In the genomic region with DNA sequence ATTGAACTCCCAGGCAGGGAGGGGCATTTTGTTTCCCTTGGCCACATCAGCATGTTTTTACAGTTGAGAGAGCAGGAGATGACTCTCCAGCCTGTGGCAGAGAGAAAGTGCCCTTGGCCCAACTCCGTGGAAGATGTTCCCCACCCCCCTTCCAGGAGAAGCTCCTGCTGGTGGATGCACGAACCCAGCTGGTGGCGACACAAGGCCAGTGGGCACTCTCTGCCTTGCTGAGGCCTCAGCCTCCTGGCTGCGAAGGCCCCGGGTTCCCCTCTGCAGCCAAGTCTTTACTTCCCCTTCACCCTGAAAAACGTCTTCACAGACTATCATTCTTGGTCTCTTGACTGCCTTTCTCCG, we compare ENCODE assay signal across 13 cellular contexts.
DNase-seq lines count a peak whose midpoint lies in the region; ATAC-seq and TF ChIP-seq lines count a peak whose summit lies in the region.
"Had no signal": no experiment of that assay in that cellular context is flagged by ENCODE, and none has a peak within 500 bp of the region (broad histone marks: within the 10 kb centered on the region; RNA-seq: fewer than 3 reads in every experiment).

No MANE protein-coding gene starts in this region.

- peaks cover 0 to 5% (median 0%) of the 10 kb centered on the region in 5 donors for H3K36me3 Mint-ChIP-seq in naive thymus-derived CD4-positive, alpha-beta T cell
- H3K36me3 Mint-ChIP-seq in nephron progenitor cell (ENCODE audit: low read depth), result no peaks in the 10 kb centered on the region
- H3K36me3 Mint-ChIP-seq in activated CD4-positive, alpha-beta T cell treated with anti-CD3 and anti-CD28 coated beads for 36 hours (ENCODE audit: low read depth), result no peaks in the 10 kb centered on the region

- DNase-seq in AG20443 (ENCODE audit: low spot score) (peak; percentile 64), NOMO-1 (lab: John Stamatoyannopoulos, UW; ENCODE audit: unreplicated experiment in 2 of 2) (peak; percentile 54 to 89), fibroblast of mammary gland (ENCODE audit: low read depth) (peak; percentile 50), nephron progenitor cell (no peak), A673 (ENCODE audit: low spot score) (no peak)
- DNase-seq in naive thymus-derived CD4-positive, alpha-beta T cell, result no peak
- DNase-seq in activated CD4-positive, alpha-beta T cell treated with anti-CD3 and anti-CD28 coated beads for 36 hours, result no peak
- DNase-seq: activated CD4-positive, CD25-positive, alpha-beta regulatory T cell; NCI-H226; stimulated activated CD4-positive, alpha-beta T cell treated with anti-CD3 and anti-CD28 coated beads, Interleukin-12 subunit alpha, Interleukin-12 subunit beta, amount 100 ng/mL, for 4 hours had no signal

- peak; percentile 71 for ATAC-seq in naive thymus-derived CD4-positive, alpha-beta T cell
- no peak for ATAC-seq in activated CD4-positive, alpha-beta T cell treated with anti-CD3 and anti-CD28 coated beads for 36 hours
- no peak for ATAC-seq in HG02885 (IDR thresholded peaks at IDR 0.05; ENCODE audit: poor library complexity, unreplicated experiment)
- ATAC-seq: activated T-helper 17 cell treated with anti-CD3 and anti-CD28 coated beads, Interleukin-2, amount 50 U/mL, for 72 hours had no signal

- H3K27me3 ChIP-seq in naive thymus-derived CD4-positive, alpha-beta T cell (ENCODE audit: control insufficient read depth in 2 of 2, insufficient read depth in 2 of 2, low read length in 2 of 2), result no peaks in the 10 kb centered on the region
- peaks cover 2% of the 10 kb centered on the region for H3K27me3 ChIP-seq in A673 (replicated peaks; ENCODE audit: insufficient read depth, low read depth, low read length, poor library complexity)
- H3K27me3 ChIP-seq: SJSA1 had no signal

- H3K27ac Mint-ChIP-seq in naive thymus-derived CD4-positive, alpha-beta T cell, result no peak overlapping the region
- no peak overlapping the region for H3K27ac Mint-ChIP-seq in nephron progenitor cell
- H3K27ac Mint-ChIP-seq in activated CD4-positive, alpha-beta T cell treated with anti-CD3 and anti-CD28 coated beads for 36 hours, result no peak overlapping the region
- H3K27ac Mint-ChIP-seq: activated T-helper 17 cell treated with anti-CD3 and anti-CD28 coated beads, Interleukin-2, amount 50 U/mL, for 72 hours had no signal

- H3K4me1 ChIP-seq in naive thymus-derived CD4-positive, alpha-beta T cell (ENCODE audit: control insufficient read depth in 2 of 2, insufficient read depth in 2 of 2, low read length in 2 of 2), result no peaks in the 10 kb centered on the region
- H3K4me1 ChIP-seq in A673 (ENCODE audit: insufficient read depth, low read length, poor library complexity, severe bottlenecking), result no peaks in the 10 kb centered on the region

- peaks cover 0 to 21% (median 0%) of the 10 kb centered on the region in 7 donors for H3K4me1 Mint-ChIP-seq in naive thymus-derived CD4-positive, alpha-beta T cell
- peaks cover 29% of the 10 kb centered on the region for H3K4me1 Mint-ChIP-seq in nephron progenitor cell
- H3K4me1 Mint-ChIP-seq in activated CD4-positive, alpha-beta T cell treated with anti-CD3 and anti-CD28 coated beads for 36 hours, result no peaks in the 10 kb centered on the region
- H3K4me1 Mint-ChIP-seq: activated T-helper 17 cell treated with anti-CD3 and anti-CD28 coated beads, Interleukin-2, amount 50 U/mL, for 72 hours had no signal

- H3K9me3 Mint-ChIP-seq in naive thymus-derived CD4-positive, alpha-beta T cell, result no peaks in the 10 kb centered on the region
- H3K9me3 Mint-ChIP-seq in nephron progenitor cell, result no peaks in the 10 kb centered on the region
- no peaks in the 10 kb centered on the region for H3K9me3 Mint-ChIP-seq in activated CD4-positive, alpha-beta T cell treated with anti-CD3 and anti-CD28 coated beads for 36 hours (ENCODE audit: low read depth)
- H3K9me3 Mint-ChIP-seq: activated T-helper 17 cell treated with anti-CD3 and anti-CD28 coated beads, Interleukin-2, amount 50 U/mL, for 72 hours had no signal

- POLR2A ChIA-PET in naive thymus-derived CD4-positive, alpha-beta T cell (lab: Charles Lee), result no interaction called here
- POLR2A ChIA-PET in activated CD4-positive, alpha-beta T cell treated with anti-CD3 and anti-CD28 coated beads for 36 hours (lab: Charles Lee), result no interaction called here
- POLR2A ChIA-PET in A673 (lab: Charles Lee; ENCODE audit: low non-redundant PET), result no interaction called here

- no peaks in the 10 kb centered on the region for H3K9me3 ChIP-seq in naive thymus-derived CD4-positive, alpha-beta T cell (ENCODE audit: control insufficient read depth in 2 of 3, low read length in 3 of 3)
- H3K9me3 ChIP-seq in A673 (ENCODE audit: low read depth, low read length, poor library complexity, severe bottlenecking), result no peaks in the 10 kb centered on the region
- H3K9me3 ChIP-seq: SJSA1 had no signal

- no TSS peak for BruUV-seq in A673 (replicated peaks; lab: Mats Ljungman, UMichigan)

- TF ChIP-seq CTCF in fibroblast of mammary gland (conservative IDR thresholded peaks at IDR 0.05; ENCODE audit: control insufficient read depth, insufficient read depth, low read depth, low read length) (no peak), nephron progenitor cell (IDR thresholded peaks at IDR 0.05) (no peak), A673 (conservative IDR thresholded peaks at IDR 0.05; ENCODE audit: low read depth, low read length) (no peak)

- H3K36me3 ChIP-seq in naive thymus-derived CD4-positive, alpha-beta T cell (ENCODE audit: control insufficient read depth in 2 of 3, insufficient read depth in 3 of 3, low read length in 3 of 3), result no peaks in the 10 kb centered on the region
- no peaks in the 10 kb centered on the region for H3K36me3 ChIP-seq in A673 (ENCODE audit: insufficient read depth, low read length, poor library complexity, severe bottlenecking)
- H3K36me3 ChIP-seq: SJSA1 had no signal

- peaks cover 0 to 16% (median 0%) of the 10 kb centered on the region in 5 donors for H3K27me3 Mint-ChIP-seq in naive thymus-derived CD4-positive, alpha-beta T cell
- H3K27me3 Mint-ChIP-seq in nephron progenitor cell (ENCODE audit: low read depth, poor library complexity), result peaks cover 8% of the 10 kb centered on the region
- peaks cover 8% of the 10 kb centered on the region for H3K27me3 Mint-ChIP-seq in activated CD4-positive, alpha-beta T cell treated with anti-CD3 and anti-CD28 coated beads for 36 hours

- CTCF ChIA-PET in naive thymus-derived CD4-positive, alpha-beta T cell (lab: Charles Lee), result no interaction called here
- CTCF ChIA-PET in activated CD4-positive, alpha-beta T cell treated with anti-CD3 and anti-CD28 coated beads for 36 hours (lab: Charles Lee), result interaction anchor here (0.7 kb wide), 2 partner anchors 24 to 80 kb away, joined by 3 read pairs; no protein-coding TSS in a partner anchor
- CTCF ChIA-PET in A673 (lab: Charles Lee), result interaction anchor here (2.1 kb wide), 1 partner anchor 81 kb away, joined by 9 read pairs; no protein-coding TSS in a partner anchor

- no peak overlapping the region for H3K4me3 Mint-ChIP-seq in naive thymus-derived CD4-positive, alpha-beta T cell
- no peak overlapping the region for H3K4me3 Mint-ChIP-seq in nephron progenitor cell
- H3K4me3 Mint-ChIP-seq in activated CD4-positive, alpha-beta T cell treated with anti-CD3 and anti-CD28 coated beads for 36 hours, result no peak overlapping the region
- H3K4me3 Mint-ChIP-seq: activated T-helper 17 cell treated with anti-CD3 and anti-CD28 coated beads, Interleukin-2, amount 50 U/mL, for 72 hours had no signal

- H3K4me3 ChIP-seq in fibroblast of mammary gland (ENCODE audit: control insufficient read depth, low read depth, low read length) (no peak overlapping the region), A673 (ENCODE audit: low read depth, low read length, poor library complexity, severe bottlenecking) (no peak overlapping the region)
- H3K4me3 ChIP-seq in naive thymus-derived CD4-positive, alpha-beta T cell (ENCODE audit: low read length), result no peak overlapping the region
- H3K4me3 ChIP-seq: SJSA1 had no signal

- intact Hi-C loops in naive thymus-derived CD4-positive, alpha-beta T cell (cut with micrococcal nuclease), result no loop called here
- intact Hi-C loops in activated CD4-positive, alpha-beta T cell treated with anti-CD3 and anti-CD28 coated beads for 36 hours (cut with DNase I, micrococcal nuclease), result no loop called here
- intact Hi-C loops in A673 (cut with micrococcal nuclease; ENCODE audit: unreplicated experiment), result no loop called here

- H3K27ac ChIP-seq in naive thymus-derived CD4-positive, alpha-beta T cell (ENCODE audit: low read depth, low read length), result no peak overlapping the region
- H3K27ac ChIP-seq in A673 (ENCODE audit: low read depth, low read length, poor library complexity, severe bottlenecking), result no peak overlapping the region
- H3K27ac ChIP-seq: SJSA1 had no signal

Comparison
In these comparisons a context has a peak if more than half of its experiments do, and no peak if none do; other contexts are left out.
1. DNase-seq: peak in AG20443 (single experiment), NOMO-1 (2 of 2) and fibroblast of mammary gland (single experiment); none in naive thymus-derived CD4-positive, alpha-beta T cell (0 of 9), nephron progenitor cell (single experiment), activated CD4-positive, alpha-beta T cell treated with anti-CD3 and anti-CD28 coated beads for 36 hours (single experiment) and A673 (single experiment).